ENCODE assay signal across 9 cellular contexts in genomic region chr1:156213644-156213966, GRCh38. TPM values are rescaled to one million over a fixed set of nuclear protein-coding genes. Genes with fewer than 3 reads are reported as not detected.
DNase-seq lines count a peak whose midpoint lies in the region; ATAC-seq, FAIRE-seq and TF ChIP-seq lines count a peak whose summit lies in the region.
"Had no signal": no experiment of that assay in that cellular context is flagged by ENCODE, and none has a peak within 500 bp of the region (broad histone marks: within the 10 kb centered on the region; RNA-seq: fewer than 3 reads in every experiment).

No MANE protein-coding gene starts in this region.

- intact Hi-C loops in dendritic cell treated with granulocyte-macrophage colony-stimulating factor and Interleukin-4, amounts not matched to agents 40 ng/mL and 50 ng/mL, for 4 days (cut with micrococcal nuclease): loop anchor here (2.0 kb wide), 1 partner anchor 21 kb away; no protein-coding TSS in a partner anchor
- intact Hi-C loops in natural killer cell (cut with micrococcal nuclease): no loop called here

- FAIRE-seq in urothelium cell line (lab: Jason Lieb, UNC): no peak
- FAIRE-seq: TTC549 had no signal

- no peaks in the 10 kb centered on the region for H3K9me2 ChIP-seq in Karpas-422 (replicated peaks; ENCODE audit: insufficient read depth, low read length)

- peak overlapping the region; percentile 98 for H3K27ac Mint-ChIP-seq in dendritic cell treated with granulocyte-macrophage colony-stimulating factor and Interleukin-4, amounts not matched to agents 40 ng/mL and 50 ng/mL, for 4 days
- peak overlapping the region; percentile 99 for H3K27ac Mint-ChIP-seq in natural killer cell

- no peaks in the 10 kb centered on the region for H3K27me3 Mint-ChIP-seq in dendritic cell treated with granulocyte-macrophage colony-stimulating factor and Interleukin-4, amounts not matched to agents 40 ng/mL and 50 ng/mL, for 4 days
- H3K27me3 Mint-ChIP-seq in natural killer cell (ENCODE audit: low read depth in 2 of 2): no peaks in the 10 kb centered on the region

- no peaks in the 10 kb centered on the region for H3K27me3 ChIP-seq in Karpas-422 (ENCODE audit: low read length)

- peaks cover 27% of the 10 kb centered on the region for H3K79me2 ChIP-seq in Karpas-422 (ENCODE audit: low read length)

- H3K36me3 ChIP-seq in Karpas-422 (ENCODE audit: insufficient read depth, low read length): 0 out of 2 replicates have a peak, but pooled peaks cover 5% of the 10 kb centered on the region

- no peak for ATAC-seq in natural killer cell
- ATAC-seq in HG03565 (IDR thresholded peaks at IDR 0.05; ENCODE audit: unreplicated experiment): no peak

- H3K4me3 Mint-ChIP-seq in dendritic cell treated with granulocyte-macrophage colony-stimulating factor and Interleukin-4, amounts not matched to agents 40 ng/mL and 50 ng/mL, for 4 days: peak overlapping the region; percentile 90
- H3K4me3 Mint-ChIP-seq in natural killer cell: peak overlapping the region; percentile 98

- H3K27ac ChIP-seq in Karpas-422 (ENCODE audit: low read length): peak overlapping the region; percentile 77

- H3K4me3 ChIP-seq in AG10803 (ENCODE audit: low read length) (peak overlapping the region; percentile 96), Karpas-422 (ENCODE audit: low read length) (peak overlapping the region; percentile 92)

- peak overlapping the region; percentile 64; the same call in 1 of the 2 replicates for H2AFZ ChIP-seq in Karpas-422 (ENCODE audit: low read length)

- H3K9me3 Mint-ChIP-seq in dendritic cell treated with granulocyte-macrophage colony-stimulating factor and Interleukin-4, amounts not matched to agents 40 ng/mL and 50 ng/mL, for 4 days: no peaks in the 10 kb centered on the region
- H3K9me3 Mint-ChIP-seq in natural killer cell: no peaks in the 10 kb centered on the region

- peak overlapping the region; percentile 98 for H3K4me2 ChIP-seq in Karpas-422 (ENCODE audit: low read depth, low read length, poor library complexity, severe bottlenecking)

- no peaks in the 10 kb centered on the region for H4K20me1 ChIP-seq in Karpas-422 (ENCODE audit: insufficient read depth, low read depth, low read length)

- peak overlapping the region; percentile 87 for H3K9ac ChIP-seq in Karpas-422 (ENCODE audit: low read length)

- H3K36me3 Mint-ChIP-seq in dendritic cell treated with granulocyte-macrophage colony-stimulating factor and Interleukin-4, amounts not matched to agents 40 ng/mL and 50 ng/mL, for 4 days (ENCODE audit: low read depth): peaks cover 62% of the 10 kb centered on the region
- peaks cover 3% of the 10 kb centered on the region for H3K36me3 Mint-ChIP-seq in natural killer cell

- peaks cover 38% of the 10 kb centered on the region for H3K4me1 Mint-ChIP-seq in dendritic cell treated with granulocyte-macrophage colony-stimulating factor and Interleukin-4, amounts not matched to agents 40 ng/mL and 50 ng/mL, for 4 days (ENCODE audit: low read depth)
- H3K4me1 Mint-ChIP-seq in natural killer cell: peaks cover 28 to 32% of the 10 kb centered on the region in 2 donors

- no peaks in the 10 kb centered on the region for H3K9me3 ChIP-seq in Karpas-422 (ENCODE audit: low read length)

- peaks cover 19% of the 10 kb centered on the region for H3K4me1 ChIP-seq in Karpas-422 (ENCODE audit: low read length)

- TF ChIP-seq CTCF in AG10803 (conservative IDR thresholded peaks at IDR 0.05; ENCODE audit: low read length): no peak
- no peak for TF ChIP-seq CTCF in natural killer cell (IDR thresholded peaks at IDR 0.05)

- DNase-seq in AG10803 (ENCODE audit: low read depth): no peak
- DNase-seq in Karpas-422: no peak
- no peak for DNase-seq in natural killer cell
- DNase-seq in HPDE6-E6E7 (ENCODE audit: extremely low spot score): no peak
- no peak for DNase-seq in urothelium cell line (ENCODE audit: low spot score)
- no peak for DNase-seq in NCI-H526 treated with DMSO at 0.1 percent for 48 hours (lab: John Stamatoyannopoulos, UW)

RNA-seq across cellular contexts. Expression of gene PMF1, which starts 0.8 kb away (rescaled TPM):
- total RNA-seq in Karpas-422 (2014; rRNA removed; shearing (Covaris generic); ENCODE audit: low replicate concordance): 40.1 and 51.2 TPM in 2 replicates
- total RNA-seq in natural killer cell: 10 to 100 TPM; 61.5 to 70.3 (median 64.0) TPM

RNA-seq across cellular contexts. Expression of gene SLC25A44, which starts 19.7 kb away (rescaled TPM):
- 16.8 and 24.0 TPM in 2 replicates for total RNA-seq in Karpas-422 (2014; rRNA removed; shearing (Covaris generic); ENCODE audit: low replicate concordance)
- total RNA-seq in natural killer cell: 10 to 100 TPM; 17.1 to 49.2 (median 22.0) TPM

RNA-seq across cellular contexts. Expression of gene BGLAP, which starts 28.4 kb away (rescaled TPM):
- 0.18 and 0.48 TPM in 2 replicates for total RNA-seq in Karpas-422 (2014; rRNA removed; shearing (Covaris generic); ENCODE audit: low replicate concordance)
- total RNA-seq in natural killer cell: 1 to 10 TPM in 2 of 3 donors, under 1 TPM in 1; 0.45 to 1.6 (median 1.1) TPM

RNA-seq across cellular contexts. Expression of gene PAQR6, which starts 34.3 kb away (rescaled TPM):
- 7.6 and 10.0 TPM in 2 replicates for total RNA-seq in Karpas-422 (2014; rRNA removed; shearing (Covaris generic); ENCODE audit: low replicate concordance)
- 1 to 10 TPM; 2.6 to 5.5 (median 3.5) TPM for total RNA-seq in natural killer cell
